In the genomic region with DNA sequence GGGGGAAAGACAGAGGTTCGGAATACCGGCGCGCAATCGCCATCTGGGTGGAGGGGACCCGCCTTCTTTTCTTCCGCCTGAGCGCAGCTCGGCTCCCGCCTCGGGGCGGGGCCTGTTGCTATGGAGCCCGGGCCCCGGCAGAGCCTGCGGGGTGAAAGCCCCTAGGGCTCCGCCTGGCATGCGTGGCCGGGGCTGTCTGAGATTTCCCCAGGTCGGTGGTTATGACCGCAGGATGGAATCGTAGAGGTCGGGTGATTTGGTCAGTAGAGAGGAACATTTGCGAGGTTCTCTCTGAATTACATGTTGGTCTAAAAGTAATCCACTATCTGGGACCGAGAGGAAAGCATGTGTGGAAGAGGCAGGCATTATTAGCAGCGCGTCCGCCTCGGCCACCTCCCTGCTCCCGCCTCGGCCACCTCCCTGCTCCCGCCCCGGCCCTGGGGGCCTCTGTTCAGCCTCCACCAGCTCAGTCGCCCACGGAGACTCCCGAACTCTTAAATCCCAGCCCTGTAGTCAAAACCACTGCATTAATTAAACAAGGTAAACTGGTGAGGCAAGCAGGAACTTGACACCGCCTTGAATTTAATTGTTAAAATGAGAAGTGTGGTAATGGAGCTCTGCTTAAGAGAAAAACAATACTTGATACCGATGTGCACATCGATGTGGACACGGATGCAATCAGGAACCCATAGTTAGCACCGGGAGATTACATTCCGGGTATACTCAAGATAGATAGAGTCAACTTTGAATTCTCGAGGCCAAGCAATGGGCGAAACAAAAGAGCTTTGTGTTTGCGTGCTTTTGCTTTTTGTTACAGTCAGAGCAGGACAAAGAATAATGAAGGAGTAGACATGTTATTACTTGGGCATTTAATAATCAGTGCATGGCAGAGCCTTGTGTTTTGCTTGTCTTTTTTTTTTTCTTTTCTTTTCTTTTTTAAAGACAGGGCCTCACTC, we compare ENCODE assay signal across 8 cellular contexts. TPM values are rescaled to one million over a fixed set of nuclear protein-coding genes. Genes with fewer than 3 reads are reported as not detected.
DNase-seq lines count a peak whose midpoint lies in the region; ATAC-seq, FAIRE-seq and TF ChIP-seq lines count a peak whose summit lies in the region.

No MANE protein-coding gene starts in this region.

- H3K27ac Mint-ChIP-seq in astrocyte (ENCODE audit: unreplicated experiment) = peak overlapping the region; percentile 96

- peak overlapping the region; percentile 92 for H3K4me2 ChIP-seq in astrocyte (ENCODE audit: low read length)

- H2AFZ ChIP-seq in astrocyte (ENCODE audit: low read depth, low read length) = peak overlapping the region; percentile 74

- H3K4me1 ChIP-seq in astrocyte (ENCODE audit: insufficient read depth, low read length) = peaks cover 12% of the 10 kb centered on the region

- DNase-seq in NCI-H1417 treated with DMSO at 0.1 percent for 48 hours (lab: John Stamatoyannopoulos, UW) = peak; percentile 52
- DNase-seq in T-helper 9 cell = peak; percentile 74
- DNase-seq in astrocyte (ENCODE audit: low read depth) = peak; percentile 56
- DNase-seq in hepatic stellate cell (ENCODE audit: low spot score) = peak; percentile 91
- DNase-seq in retinal pigment epithelial cell (ENCODE audit: low read depth) = peak; percentile 37
- no peak for DNase-seq in KG1 (lab: John Stamatoyannopoulos, UW)

- H4K20me1 ChIP-seq in astrocyte (ENCODE audit: insufficient read depth, low read length) = no peaks in the 10 kb centered on the region

- no peaks in the 10 kb centered on the region for H3K36me3 ChIP-seq in astrocyte (ENCODE audit: insufficient read depth, low read length)

- peak overlapping the region; percentile 88 for H3K4me3 Mint-ChIP-seq in astrocyte (ENCODE audit: unreplicated experiment)

- H3K4me3 ChIP-seq in astrocyte (ENCODE audit: insufficient read depth, low read depth, low read length) = peak overlapping the region; percentile 73
- H3K4me3 ChIP-seq in retinal pigment epithelial cell (ENCODE audit: low read length) = peak overlapping the region; percentile 72

- H3K9me3 Mint-ChIP-seq in astrocyte (ENCODE audit: unreplicated experiment) = no peaks in the 10 kb centered on the region

- H3K27ac ChIP-seq in astrocyte (ENCODE audit: low read depth, low read length) = peak overlapping the region; percentile 77

- H3K9ac ChIP-seq in astrocyte (ENCODE audit: low read length) = peak overlapping the region; percentile 81

- peaks cover 9% of the 10 kb centered on the region for H3K36me3 Mint-ChIP-seq in astrocyte (ENCODE audit: low read depth, unreplicated experiment)

- TF ChIP-seq CTCF in astrocyte (IDR thresholded peaks at IDR 0.05; ENCODE audit: insufficient read depth, low read depth, low read length) (no peak), retinal pigment epithelial cell (conservative IDR thresholded peaks at IDR 0.05; ENCODE audit: low read depth, low read length) (no peak)

- FAIRE-seq in astrocyte (lab: Jason Lieb, UNC) = no peak

- H3K79me2 ChIP-seq in astrocyte (ENCODE audit: insufficient read depth, low read length) = peaks cover 6% of the 10 kb centered on the region

- ATAC-seq in GM18498 (IDR thresholded peaks at IDR 0.05; ENCODE audit: unreplicated experiment) (peak; percentile 99), HG02759 (IDR thresholded peaks at IDR 0.05; ENCODE audit: unreplicated experiment) (peak; percentile 98)

- H3K27me3 ChIP-seq in astrocyte (ENCODE audit: insufficient read depth, low read length) = no peaks in the 10 kb centered on the region

- H3K9me3 ChIP-seq in astrocyte (ENCODE audit: insufficient read depth, low read depth, low read length) = no peaks in the 10 kb centered on the region

- H3K4me1 Mint-ChIP-seq in astrocyte (ENCODE audit: low read depth, unreplicated experiment) = peaks cover 12% of the 10 kb centered on the region

- no peaks in the 10 kb centered on the region for H3K27me3 Mint-ChIP-seq in astrocyte (ENCODE audit: low read depth, unreplicated experiment)

RNA-seq across cellular contexts. Expression of a gene that starts 45.2 kb away (rescaled TPM):
- 46.4 and 51.8 TPM in 2 replicates for total RNA-seq in astrocyte
